Comparison of ENCODE assay signal across 15 cellular contexts in the genomic region with DNA sequence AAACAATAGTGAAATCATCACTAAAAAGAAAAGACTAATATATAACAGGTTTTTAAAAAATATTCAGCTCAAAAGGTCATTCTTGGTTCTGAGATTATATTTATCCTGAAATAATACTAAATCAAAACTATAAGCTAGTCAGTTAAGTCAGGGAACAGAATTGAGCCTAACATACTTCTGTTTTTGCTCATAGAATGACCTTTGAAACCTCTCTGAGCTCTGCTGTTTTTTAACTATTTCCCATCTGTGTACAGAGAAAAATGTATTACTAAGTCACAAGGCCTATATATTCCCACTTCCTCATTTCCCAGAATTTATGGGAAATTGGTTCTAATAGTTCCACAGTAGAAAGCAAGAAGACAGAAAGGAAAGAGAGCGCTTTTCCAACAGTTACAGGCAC.
"Had no signal": no experiment of that assay in that cellular context is flagged by ENCODE, and none has a peak within 500 bp of the region (broad histone marks: within the 10 kb centered on the region; RNA-seq: fewer than 3 reads in every experiment).

No MANE protein-coding gene starts in this region.

- H3K27me3 ChIP-seq: dorsolateral prefrontal cortex, gastrocnemius medialis, heart right ventricle, sigmoid colon had no signal

- H3K36me3 ChIP-seq: gastrocnemius medialis, heart right ventricle, sigmoid colon had no signal

- H3K4me3 ChIP-seq: dorsolateral prefrontal cortex, gastrocnemius medialis, heart right ventricle, sigmoid colon had no signal

- H3K4me1 ChIP-seq: gastrocnemius medialis had no signal

- DNase-seq: cortex of kidney; dorsolateral prefrontal cortex; effector CD8-positive, alpha-beta T cell; gastrocnemius medialis; heart right ventricle; islet precursor cell; left ventricle myocardium superior; mesendoderm; naive thymus-derived CD4-positive, alpha-beta T cell; nephron progenitor cell; sigmoid colon; small intestine; stimulated activated CD4-positive, alpha-beta T cell treated with anti-CD3 and anti-CD28 coated beads, Interleukin-12 subunit alpha, Interleukin-12 subunit beta, amount 100 ng/mL, for 4 hours; stimulated activated naive CD4-positive, alpha-beta T cell treated with Interleukin-2 at 50 U/mL for 16 hours; trophoblast cell had no signal

- H3K27ac ChIP-seq: dorsolateral prefrontal cortex, gastrocnemius medialis, heart right ventricle, sigmoid colon had no signal

- H3K9me3 ChIP-seq: gastrocnemius medialis, heart right ventricle, sigmoid colon had no signal

- ATAC-seq: gastrocnemius medialis; heart right ventricle; left ventricle myocardium superior; naive thymus-derived CD4-positive, alpha-beta T cell had no signal
